8 cellular contexts compared by ENCODE assay signal in the genomic region with DNA sequence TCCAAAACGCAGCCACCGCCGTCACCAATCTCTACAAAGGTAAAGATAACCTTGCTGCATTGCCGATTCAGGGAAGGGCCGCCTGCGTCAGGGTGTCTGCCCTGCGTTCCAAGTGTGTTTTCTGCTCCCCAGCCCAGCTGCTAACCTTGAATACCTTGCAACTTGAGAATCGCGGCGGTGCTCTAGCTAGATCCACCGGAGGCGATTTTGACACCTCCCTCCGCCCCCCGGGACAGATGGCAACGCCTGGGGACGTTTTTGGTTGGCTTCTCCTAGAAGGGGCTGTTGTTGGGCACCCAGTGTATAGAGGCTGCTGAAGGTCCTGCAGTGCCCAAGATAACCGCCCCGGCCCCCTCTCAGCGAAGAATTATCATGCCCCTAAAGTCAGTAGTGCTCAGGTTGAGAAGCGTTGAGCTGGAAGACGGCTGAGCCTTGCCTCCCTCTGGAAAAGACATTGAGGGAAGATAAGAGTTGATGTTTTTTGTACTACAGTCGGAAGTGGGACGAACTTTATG.
DNase-seq lines count a peak whose midpoint lies in the region; ATAC-seq and TF ChIP-seq lines count a peak whose summit lies in the region.

No MANE protein-coding gene starts in this region.

- H3K36me3 Mint-ChIP-seq in activated naive CD8-positive, alpha-beta T cell: peaks cover 17% of the 10 kb centered on the region

- H3K9me3 ChIP-seq in DOHH2 (ENCODE audit: control insufficient read depth, insufficient read depth, low read length): no peaks in the 10 kb centered on the region
- no peaks in the 10 kb centered on the region for H3K9me3 ChIP-seq in iPS DF 6.9 (ENCODE audit: control insufficient read depth, insufficient read depth, low read length)

- TF ChIP-seq CTCF in DOHH2 (IDR thresholded peaks at IDR 0.05; ENCODE audit: low read depth, low read length, poor library complexity, severe bottlenecking): no peak

- H3K27me3 Mint-ChIP-seq in activated naive CD8-positive, alpha-beta T cell: no peaks in the 10 kb centered on the region

- no peaks in the 10 kb centered on the region for H3K27me3 ChIP-seq in DOHH2 (ENCODE audit: control insufficient read depth, low read length)
- no peaks in the 10 kb centered on the region for H3K27me3 ChIP-seq in iPS DF 6.9 (ENCODE audit: control insufficient read depth, insufficient read depth, low read length)

- no peaks in the 10 kb centered on the region for H3K9me2 ChIP-seq in DOHH2 (replicated peaks; ENCODE audit: control insufficient read depth, low read length)

- peak overlapping the region; percentile 84 for H3K4me2 ChIP-seq in DOHH2 (ENCODE audit: low read length)

- H3K36me3 ChIP-seq in DOHH2 (ENCODE audit: control insufficient read depth, low read length): peaks cover 53% of the 10 kb centered on the region
- peaks cover 6% of the 10 kb centered on the region for H3K36me3 ChIP-seq in iPS DF 6.9 (ENCODE audit: control insufficient read depth, insufficient read depth, low read length)

- peaks cover 72% of the 10 kb centered on the region for H3K4me1 ChIP-seq in DOHH2 (ENCODE audit: control insufficient read depth, low read length)
- H3K4me1 ChIP-seq in iPS DF 6.9 (ENCODE audit: control insufficient read depth, insufficient read depth, low read length): peaks cover 2% of the 10 kb centered on the region; the same call in 1 of the 2 replicates

- DNase-seq in NCI-H524 (lab: John Stamatoyannopoulos, UW): peak; percentile 84 to 85
- DNase-seq in iPS DF 6.9 (ENCODE audit: low read depth, low spot score): no peak
- DNase-seq in stimulated activated CD4-positive, alpha-beta T cell treated with anti-CD3 and anti-CD28 coated beads, Interleukin-12 subunit alpha, Interleukin-12 subunit beta, amount 100 ng/mL, for 4 hours: peak; percentile 17
- no peak for DNase-seq in NCI-H774 (lab: John Stamatoyannopoulos, UW)

- peaks cover 44% of the 10 kb centered on the region for H3K4me1 Mint-ChIP-seq in activated naive CD8-positive, alpha-beta T cell (ENCODE audit: low read depth)

- H3K9me3 Mint-ChIP-seq in activated naive CD8-positive, alpha-beta T cell (ENCODE audit: low read depth): no peaks in the 10 kb centered on the region

- ATAC-seq in HG03139 (IDR thresholded peaks at IDR 0.05; ENCODE audit: unreplicated experiment): no peak
- no peak for ATAC-seq in GM21786 (IDR thresholded peaks at IDR 0.05; ENCODE audit: unreplicated experiment)

- H3K27ac ChIP-seq in DOHH2 (ENCODE audit: low read depth, low read length) (peak overlapping the region; percentile 59), iPS DF 6.9 (ENCODE audit: low read length) (no peak overlapping the region)

- H3K79me2 ChIP-seq in DOHH2 (ENCODE audit: control insufficient read depth, low read length): peaks cover 72% of the 10 kb centered on the region

- peaks cover 8% of the 10 kb centered on the region; the same call in 1 of the 2 replicates for H3F3A ChIP-seq in DOHH2 (ENCODE audit: control insufficient read depth, insufficient read depth)

- H3K4me3 Mint-ChIP-seq in activated naive CD8-positive, alpha-beta T cell: peak overlapping the region; percentile 94

- peak overlapping the region; percentile 93 for H3K27ac Mint-ChIP-seq in activated naive CD8-positive, alpha-beta T cell

- peaks cover 38% of the 10 kb centered on the region for H4K20me1 ChIP-seq in DOHH2 (ENCODE audit: control insufficient read depth, insufficient read depth, low read depth, low read length)

- no CpG with 5 or more reads among the region's 23 CpGs for WGBS in iPS DF 6.9 (ENCODE audit: insufficient coverage, insufficient read length)

- H3K4me3 ChIP-seq in DOHH2 (ENCODE audit: low read length) (peak overlapping the region; percentile 82), iPS DF 6.9 (ENCODE audit: low read length) (peak overlapping the region; percentile 92; the same call in 1 of the 2 replicates)

Comparison
In these comparisons a context has a peak if more than half of its experiments do, and no peak if none do; other contexts are left out.
1. DNase-seq: peak in NCI-H524 (2 of 2) and stimulated activated CD4-positive, alpha-beta T cell treated with anti-CD3 and anti-CD28 coated beads, Interleukin-12 subunit alpha, Interleukin-12 subunit beta, amount 100 ng/mL, for 4 hours (single experiment); none in iPS DF 6.9 (single experiment) and NCI-H774 (single experiment).